ENCODE assay signal across 1 cellular context in genomic region chr3:122773856-122774535, GRCh38.
TF ChIP-seq lines count a peak whose summit lies in the region.

No MANE protein-coding gene starts in this region.

TF ChIP-seq in GM12878, 131 proteins besides CTCF, POLR2A, EP300 and RAD21 (continued from another document):
- TF ChIP-seq SKIL (IDR thresholded peaks at IDR 0.05; ENCODE audit: low read depth, poor library complexity, severe bottlenecking) (peak; percentile 73), NR2F1 (conservative IDR thresholded peaks at IDR 0.05) (peak; percentile 78), E2F4 (IDR thresholded peaks at IDR 0.05; ENCODE audit: low read depth, low read length) (no peak), ATF7 (IDR thresholded peaks at IDR 0.05; ENCODE audit: low read depth) (peak; percentile 71), NFYA (IDR thresholded peaks at IDR 0.05; ENCODE audit: borderline replicate concordance, low read depth, low read length) (no peak), RAD51 (IDR thresholded peaks at IDR 0.05) (peak; percentile 52), SPI1 (IDR thresholded peaks at IDR 0.05; ENCODE audit: borderline replicate concordance, insufficient read depth, low read depth, low read length) (peak; percentile 76; the same call in 1 of the 2 replicates), CREB1 (IDR thresholded peaks at IDR 0.05; ENCODE audit: low read depth) (no peak), STAT1 (conservative IDR thresholded peaks at IDR 0.05) (no peak), BHLHE40 (IDR thresholded peaks at IDR 0.05; ENCODE audit: borderline replicate concordance in 1 of 2, low read depth in 2 of 2, low read length in 1 of 2) (peak in 1 of 2 experiments; percentile 13; a peak in 1 of 4 replicates), MXI1 (IDR thresholded peaks at IDR 0.05; ENCODE audit: low read depth, low read length) (no peak), IKZF1 (conservative IDR thresholded peaks at IDR 0.05) (peak; percentile 42; the same call in 1 of the 2 replicates), STAT3 (IDR thresholded peaks at IDR 0.05; ENCODE audit: low read depth, low read length) (no peak), IRF4 (IDR thresholded peaks at IDR 0.05; ENCODE audit: low read depth, low read length) (peak; percentile 17; the same call in 1 of the 2 replicates), MTA2 (IDR thresholded peaks at IDR 0.05; ENCODE audit: low read depth) (peak; percentile 79), SIX5 (IDR thresholded peaks at IDR 0.05; ENCODE audit: low read depth, low read length, severe bottlenecking) (no peak), EED (IDR thresholded peaks at IDR 0.05; ENCODE audit: low read depth) (peak; percentile 44; the same call in 1 of the 2 replicates), ZNF217 (IDR thresholded peaks at IDR 0.05) (peak; percentile 51; the same call in 1 of the 2 replicates), PAX5 (IDR thresholded peaks at IDR 0.05; ENCODE audit: borderline replicate concordance, low read depth, low read length) (no peak), MLLT1 (IDR thresholded peaks at IDR 0.05) (0 out of 2 replicates have a peak, but pooled peaks have one; percentile 40), CUX1 (IDR thresholded peaks at IDR 0.05; ENCODE audit: insufficient replicate concordance, low read depth, low read length) (no peak), NBN (IDR thresholded peaks at IDR 0.05) (peak; percentile 80), RCOR1 (conservative IDR thresholded peaks at IDR 0.05; ENCODE audit: low read depth, low read length) (0 out of 2 replicates have a peak, but pooled peaks have one; percentile 54), ZNF24 (IDR thresholded peaks at IDR 0.05) (peak; percentile 93), KAT2A (conservative IDR thresholded peaks at IDR 0.05; ENCODE audit: control insufficient read depth, low read depth, low read length) (no peak), RBBP5 (conservative IDR thresholded peaks at IDR 0.05) (0 out of 2 replicates have a peak, but pooled peaks have one; percentile 45), DPF2 (IDR thresholded peaks at IDR 0.05) (peak; percentile 22; the same call in 1 of the 2 replicates)
- TF ChIP-seq, protein P1, sequence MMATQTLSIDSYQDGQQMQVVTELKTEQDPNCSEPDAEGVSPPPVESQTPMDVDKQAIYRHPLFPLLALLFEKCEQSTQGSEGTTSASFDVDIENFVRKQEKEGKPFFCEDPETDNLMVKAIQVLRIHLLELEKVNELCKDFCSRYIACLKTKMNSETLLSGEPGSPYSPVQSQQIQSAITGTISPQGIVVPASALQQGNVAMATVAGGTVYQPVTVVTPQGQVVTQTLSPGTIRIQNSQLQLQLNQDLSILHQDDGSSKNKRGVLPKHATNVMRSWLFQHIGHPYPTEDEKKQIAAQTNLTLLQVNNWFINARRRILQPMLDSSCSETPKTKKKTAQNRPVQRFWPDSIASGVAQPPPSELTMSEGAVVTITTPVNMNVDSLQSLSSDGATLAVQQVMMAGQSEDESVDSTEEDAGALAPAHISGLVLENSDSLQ (IDR thresholded peaks at IDR 0.05): peak; percentile 80
- TF ChIP-seq, protein P2, sequence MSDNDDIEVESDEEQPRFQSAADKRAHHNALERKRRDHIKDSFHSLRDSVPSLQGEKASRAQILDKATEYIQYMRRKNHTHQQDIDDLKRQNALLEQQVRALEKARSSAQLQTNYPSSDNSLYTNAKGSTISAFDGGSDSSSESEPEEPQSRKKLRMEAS (IDR thresholded peaks at IDR 0.05; ENCODE audit: low read depth, low read length): peak; percentile 14; the same call in 1 of the 2 replicates
- TF ChIP-seq, protein P3, sequence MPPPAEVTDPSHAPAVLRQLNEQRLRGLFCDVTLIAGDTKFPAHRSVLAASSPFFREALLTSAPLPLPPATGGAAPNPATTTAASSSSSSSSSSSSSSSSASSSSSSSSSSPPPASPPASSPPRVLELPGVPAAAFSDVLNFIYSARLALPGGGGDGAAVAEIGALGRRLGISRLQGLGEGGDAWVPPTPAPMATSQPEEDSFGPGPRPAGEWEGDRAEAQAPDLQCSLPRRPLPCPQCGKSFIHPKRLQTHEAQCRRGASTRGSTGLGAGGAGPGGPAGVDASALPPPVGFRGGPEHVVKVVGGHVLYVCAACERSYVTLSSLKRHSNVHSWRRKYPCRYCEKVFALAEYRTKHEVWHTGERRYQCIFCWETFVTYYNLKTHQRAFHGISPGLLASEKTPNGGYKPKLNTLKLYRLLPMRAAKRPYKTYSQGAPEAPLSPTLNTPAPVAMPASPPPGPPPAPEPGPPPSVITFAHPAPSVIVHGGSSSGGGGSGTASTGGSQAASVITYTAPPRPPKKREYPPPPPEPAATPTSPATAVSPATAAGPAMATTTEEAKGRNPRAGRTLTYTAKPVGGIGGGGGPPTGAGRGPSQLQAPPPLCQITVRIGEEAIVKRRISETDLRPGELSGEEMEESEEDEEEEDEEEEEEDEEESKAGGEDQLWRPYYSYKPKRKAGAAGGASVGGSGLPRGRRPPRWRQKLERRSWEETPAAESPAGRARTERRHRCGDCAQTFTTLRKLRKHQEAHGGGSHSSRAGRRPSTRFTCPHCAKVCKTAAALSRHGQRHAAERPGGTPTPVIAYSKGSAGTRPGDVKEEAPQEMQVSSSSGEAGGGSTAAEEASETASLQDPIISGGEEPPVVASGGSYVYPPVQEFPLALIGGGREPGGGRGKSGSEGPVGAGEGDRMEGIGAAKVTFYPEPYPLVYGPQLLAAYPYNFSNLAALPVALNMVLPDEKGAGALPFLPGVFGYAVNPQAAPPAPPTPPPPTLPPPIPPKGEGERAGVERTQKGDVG (CRISPR knock-in tag; IDR thresholded peaks at IDR 0.05): no peak
- TF ChIP-seq, protein P4, sequence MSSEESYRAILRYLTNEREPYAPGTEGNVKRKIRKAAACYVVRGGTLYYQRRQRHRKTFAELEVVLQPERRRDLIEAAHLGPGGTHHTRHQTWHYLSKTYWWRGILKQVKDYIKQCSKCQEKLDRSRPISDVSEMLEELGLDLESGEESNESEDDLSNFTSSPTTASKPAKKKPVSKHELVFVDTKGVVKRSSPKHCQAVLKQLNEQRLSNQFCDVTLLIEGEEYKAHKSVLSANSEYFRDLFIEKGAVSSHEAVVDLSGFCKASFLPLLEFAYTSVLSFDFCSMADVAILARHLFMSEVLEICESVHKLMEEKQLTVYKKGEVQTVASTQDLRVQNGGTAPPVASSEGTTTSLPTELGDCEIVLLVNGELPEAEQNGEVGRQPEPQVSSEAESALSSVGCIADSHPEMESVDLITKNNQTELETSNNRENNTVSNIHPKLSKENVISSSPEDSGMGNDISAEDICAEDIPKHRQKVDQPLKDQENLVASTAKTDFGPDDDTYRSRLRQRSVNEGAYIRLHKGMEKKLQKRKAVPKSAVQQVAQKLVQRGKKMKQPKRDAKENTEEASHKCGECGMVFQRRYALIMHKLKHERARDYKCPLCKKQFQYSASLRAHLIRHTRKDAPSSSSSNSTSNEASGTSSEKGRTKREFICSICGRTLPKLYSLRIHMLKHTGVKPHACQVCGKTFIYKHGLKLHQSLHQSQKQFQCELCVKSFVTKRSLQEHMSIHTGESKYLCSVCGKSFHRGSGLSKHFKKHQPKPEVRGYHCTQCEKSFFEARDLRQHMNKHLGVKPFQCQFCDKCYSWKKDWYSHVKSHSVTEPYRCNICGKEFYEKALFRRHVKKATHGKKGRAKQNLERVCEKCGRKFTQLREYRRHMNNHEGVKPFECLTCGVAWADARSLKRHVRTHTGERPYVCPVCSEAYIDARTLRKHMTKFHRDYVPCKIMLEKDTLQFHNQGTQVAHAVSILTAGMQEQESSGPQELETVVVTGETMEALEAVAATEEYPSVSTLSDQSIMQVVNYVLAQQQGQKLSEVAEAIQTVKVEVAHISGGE (CRISPR knock-in tag; IDR thresholded peaks at IDR 0.05): no peak
- TF ChIP-seq, protein P5, sequence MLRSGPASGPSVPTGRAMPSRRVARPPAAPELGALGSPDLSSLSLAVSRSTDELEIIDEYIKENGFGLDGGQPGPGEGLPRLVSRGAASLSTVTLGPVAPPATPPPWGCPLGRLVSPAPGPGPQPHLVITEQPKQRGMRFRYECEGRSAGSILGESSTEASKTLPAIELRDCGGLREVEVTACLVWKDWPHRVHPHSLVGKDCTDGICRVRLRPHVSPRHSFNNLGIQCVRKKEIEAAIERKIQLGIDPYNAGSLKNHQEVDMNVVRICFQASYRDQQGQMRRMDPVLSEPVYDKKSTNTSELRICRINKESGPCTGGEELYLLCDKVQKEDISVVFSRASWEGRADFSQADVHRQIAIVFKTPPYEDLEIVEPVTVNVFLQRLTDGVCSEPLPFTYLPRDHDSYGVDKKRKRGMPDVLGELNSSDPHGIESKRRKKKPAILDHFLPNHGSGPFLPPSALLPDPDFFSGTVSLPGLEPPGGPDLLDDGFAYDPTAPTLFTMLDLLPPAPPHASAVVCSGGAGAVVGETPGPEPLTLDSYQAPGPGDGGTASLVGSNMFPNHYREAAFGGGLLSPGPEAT (IDR thresholded peaks at IDR 0.05; ENCODE audit: low read depth): peak; percentile 67
